Comparison of ENCODE assay signal across 36 cellular contexts in genomic region chr1:47137925-47138615, GRCh38. TPM values are rescaled to one million over a fixed set of nuclear protein-coding genes. Genes with fewer than 3 reads are reported as not detected.
"Had no signal": no experiment of that assay in that cellular context is flagged by ENCODE, and none has a peak within 500 bp of the region (broad histone marks: within the 10 kb centered on the region; RNA-seq: fewer than 3 reads in every experiment).

No MANE protein-coding gene starts in this region.

- H3K9me3 ChIP-seq: esophagus muscularis mucosa, gastrocnemius medialis had no signal

- H3K9me3 Mint-ChIP-seq: activated B cell treated with CpG ODN at 0.5 μM for 24 hours; activated CD8-positive, alpha-beta T cell treated with anti-CD3 and anti-CD28 coated beads for 36 hours; activated T-cell treated with anti-CD3 and anti-CD28 coated beads, Interleukin-2, amount 50 U/mL, for 4 hours; activated T-helper 17 cell treated with anti-CD3 and anti-CD28 coated beads, Interleukin-2, amount 50 U/mL, for 72 hours; central memory CD8-positive, alpha-beta T cell; dendritic cell treated with granulocyte-macrophage colony-stimulating factor and Interleukin-4, amounts not matched to agents 40 ng/mL and 50 ng/mL, for 4 days; T-helper 2 cell treated with Interferon-gamma antibody and Interleukin-4, amounts not matched to agents 5 μg/mL and 100 μg/mL, for 36 hours had no signal

- H3K36me3 Mint-ChIP-seq: activated naive CD8-positive, alpha-beta T cell had no signal

- ATAC-seq: activated CD4-positive, CD25-positive, alpha-beta regulatory T cell treated with anti-CD3 and anti-CD28 coated beads, Interleukin-2, amount 50 U/mL, for 24 hours; activated CD8-positive, alpha-beta T cell treated with anti-CD3 and anti-CD28 coated beads for 36 hours; activated T-cell treated with anti-CD3 and anti-CD28 coated beads, Interleukin-2, amount 50 U/mL, for 4 hours; activated T-helper 17 cell treated with anti-CD3 and anti-CD28 coated beads, Interleukin-2, amount 50 U/mL, for 72 hours; foreskin keratinocyte; gastrocnemius medialis; T-helper 17 cell had no signal

- H3K27ac Mint-ChIP-seq: activated B cell treated with CpG ODN at 0.5 μM for 24 hours; activated CD8-positive, alpha-beta T cell treated with anti-CD3 and anti-CD28 coated beads for 36 hours; activated naive CD8-positive, alpha-beta T cell; activated T-helper 17 cell treated with anti-CD3 and anti-CD28 coated beads, Interleukin-2, amount 50 U/mL, for 72 hours; dendritic cell treated with granulocyte-macrophage colony-stimulating factor and Interleukin-4, amounts not matched to agents 40 ng/mL and 50 ng/mL, for 4 days; T-helper 17 cell; T-helper 2 cell treated with Interferon-gamma antibody and Interleukin-4, amounts not matched to agents 5 μg/mL and 100 μg/mL, for 36 hours had no signal

- H3K4me3 Mint-ChIP-seq: activated B cell treated with CpG ODN at 0.5 μM for 24 hours; activated CD8-positive, alpha-beta T cell treated with anti-CD3 and anti-CD28 coated beads for 36 hours; activated naive CD8-positive, alpha-beta T cell; activated T-cell treated with anti-CD3 and anti-CD28 coated beads, Interleukin-2, amount 50 U/mL, for 4 hours; activated T-helper 17 cell treated with anti-CD3 and anti-CD28 coated beads, Interleukin-2, amount 50 U/mL, for 72 hours; central memory CD8-positive, alpha-beta T cell; dendritic cell treated with granulocyte-macrophage colony-stimulating factor and Interleukin-4, amounts not matched to agents 40 ng/mL and 50 ng/mL, for 4 days; T-helper 17 cell; T-helper 2 cell treated with Interferon-gamma antibody and Interleukin-4, amounts not matched to agents 5 μg/mL and 100 μg/mL, for 36 hours had no signal

- FAIRE-seq: astrocyte, bronchial epithelial cell had no signal

- H3K4me1 ChIP-seq: esophagus muscularis mucosa, foreskin keratinocyte, gastrocnemius medialis had no signal

- H3K27ac ChIP-seq: brain microvascular endothelial cell, coronary artery, dorsolateral prefrontal cortex, esophagus muscularis mucosa, foreskin keratinocyte, gastrocnemius medialis, WERI-Rb-1 had no signal

- H3K36me3 ChIP-seq: brain microvascular endothelial cell, esophagus muscularis mucosa, gastrocnemius medialis, WERI-Rb-1 had no signal

- DNase-seq: activated B cell treated with CpG ODN at 0.5 μM for 24 hours; activated CD4-positive, alpha-beta T cell treated with anti-CD3 and anti-CD28 coated beads for 48 hours; activated CD4-positive, alpha-beta T cell treated with anti-CD3 and anti-CD28 coated beads, Interleukin-2, amount 50 U/mL, for 1 hour; activated CD4-positive, alpha-beta T cell treated with anti-CD3 and anti-CD28 coated beads, Interleukin-2, amount 50 U/mL, for 48 hours; activated CD8-positive, alpha-beta memory T cell treated with anti-CD3 and anti-CD28 coated beads for 24 hours; activated CD8-positive, alpha-beta T cell treated with anti-CD3 and anti-CD28 coated beads for 36 hours; activated effector memory CD4-positive, alpha-beta T cell treated with Interleukin-2 at 50 U/mL for 16 hours; activated gamma-delta T cell treated with Interleukin-2 at 50 U/mL for 16 hours; activated naive CD4-positive, alpha-beta T cell treated with anti-CD3 and anti-CD28 coated beads, Interleukin-2, amount 50 U/mL, for 16 hours; activated naive CD4-positive, alpha-beta T cell treated with Interleukin-2 at 50 U/mL for 16 hours; activated T-cell treated with anti-CD3 and anti-CD28 coated beads, Interleukin-2, amount 50 U/mL, for 4 hours; amniotic stem cell; anterior cingulate cortex; brain microvascular endothelial cell; dorsolateral prefrontal cortex; effector memory CD4-positive, alpha-beta T cell; erythroblast; foreskin keratinocyte; gastrocnemius medialis; glutamatergic neuron; T-helper 1 cell; T-helper 17 cell; T1000; WERI-Rb-1 had no signal

- H3K4me1 Mint-ChIP-seq: activated B cell treated with CpG ODN at 0.5 μM for 24 hours; activated T-helper 17 cell treated with anti-CD3 and anti-CD28 coated beads, Interleukin-2, amount 50 U/mL, for 72 hours; central memory CD8-positive, alpha-beta T cell; T-helper 17 cell had no signal

- H3K27me3 ChIP-seq: brain microvascular endothelial cell, dorsolateral prefrontal cortex, foreskin keratinocyte, gastrocnemius medialis had no signal

- H3K4me3 ChIP-seq: coronary artery, dorsolateral prefrontal cortex, esophagus muscularis mucosa, gastrocnemius medialis had no signal

RNA-seq across cellular contexts. Expression of gene CYP4A22, which starts 0.8 kb away (rescaled TPM):
- total RNA-seq: activated B cell treated with CpG ODN at 0.5 μM for 24 hours; activated CD8-positive, alpha-beta T cell treated with anti-CD3 and anti-CD28 coated beads for 36 hours; activated T-cell treated with anti-CD3 and anti-CD28 coated beads, Interleukin-2, amount 50 U/mL, for 4 hours; activated T-helper 17 cell treated with anti-CD3 and anti-CD28 coated beads, Interleukin-2, amount 50 U/mL, for 72 hours; astrocyte; bronchial epithelial cell; cardiac septum; foreskin keratinocyte; T-helper 17 cell had no signal
- polyA plus RNA-seq: foreskin keratinocyte had no signal

RNA-seq across cellular contexts. Expression of gene PDZK1IP1, which starts 51.8 kb away (rescaled TPM):
- total RNA-seq: activated B cell treated with CpG ODN at 0.5 μM for 24 hours; activated CD8-positive, alpha-beta T cell treated with anti-CD3 and anti-CD28 coated beads for 36 hours; activated T-cell treated with anti-CD3 and anti-CD28 coated beads, Interleukin-2, amount 50 U/mL, for 4 hours; activated T-helper 17 cell treated with anti-CD3 and anti-CD28 coated beads, Interleukin-2, amount 50 U/mL, for 72 hours; cardiac septum; cerebellum had no signal
